ENCODE assay signal across 1 cellular context in genomic region chr18:70205421-70206397, GRCh38.
TF ChIP-seq lines count a peak whose summit lies in the region.

Gene RTTN (minus strand): TSS chr18:70205687. CDS start chr18:70205658, 29 bp downstream.

TF ChIP-seq in HepG2, 621 proteins besides CTCF, POLR2A, EP300 and RAD21 (continued from another document and continues in another):
- TF ChIP-seq SCMH1 (CRISPR knock-in tag; IDR thresholded peaks at IDR 0.05; ENCODE audit: borderline replicate concordance) (no peak), PHF21A (CRISPR knock-in tag; IDR thresholded peaks at IDR 0.05) (peak; percentile 93), HMGXB3 (CRISPR knock-in tag; IDR thresholded peaks at IDR 0.05; ENCODE audit: borderline replicate concordance) (peak; percentile 65; the same call in 1 of the 2 replicates), SP4 (CRISPR knock-in tag; IDR thresholded peaks at IDR 0.05) (peak; percentile 87), LCORL (IDR thresholded peaks at IDR 0.05) (peak; percentile 59), LCORL (CRISPR knock-in tag; IDR thresholded peaks at IDR 0.05) (peak; percentile 71; the same call in 1 of the 2 replicates), MIER3 (CRISPR knock-in tag; IDR thresholded peaks at IDR 0.05; ENCODE audit: borderline replicate concordance) (peak; percentile 88; the same call in 1 of the 2 replicates), ZNF768 (CRISPR knock-in tag; IDR thresholded peaks at IDR 0.05) (peak; percentile 81), MXD1 (CRISPR knock-in tag; IDR thresholded peaks at IDR 0.05) (peak; percentile 78), GATAD1 (CRISPR knock-in tag; IDR thresholded peaks at IDR 0.05) (peak; percentile 99), KLF6 (CRISPR knock-in tag; IDR thresholded peaks at IDR 0.05) (peak; percentile 70; the same call in 1 of the 2 replicates), KDM1A (CRISPR knock-in tag; IDR thresholded peaks at IDR 0.05) (no peak), TBP (CRISPR knock-in tag; IDR thresholded peaks at IDR 0.05) (no peak; the same call in 1 of the 2 replicates), ZNF572 (CRISPR knock-in tag; IDR thresholded peaks at IDR 0.05) (no peak), ZBTB34 (CRISPR knock-in tag; IDR thresholded peaks at IDR 0.05) (peak; percentile 76), POLR2AphosphoS2 (IDR thresholded peaks at IDR 0.05; ENCODE audit: low read depth, low read length) (no peak), ZMAT5 (CRISPR knock-in tag; IDR thresholded peaks at IDR 0.05; ENCODE audit: borderline replicate concordance, low read depth) (no peak), ARNTL (CRISPR knock-in tag; IDR thresholded peaks at IDR 0.05) (peak; percentile 59; the same call in 1 of the 2 replicates), FOXA3 (CRISPR knock-in tag; IDR thresholded peaks at IDR 0.05) (peak; percentile 68), TEAD3 (CRISPR knock-in tag; optimal IDR thresholded peaks at IDR 0.05; ENCODE audit: borderline replicate concordance) (peak; percentile 80), ZKSCAN1 (IDR thresholded peaks at IDR 0.05; ENCODE audit: low read length) (no peak), NFRKB (IDR thresholded peaks at IDR 0.05) (no peak), ZBTB46 (CRISPR knock-in tag; IDR thresholded peaks at IDR 0.05; ENCODE audit: borderline replicate concordance) (no peak), ELF1 (CRISPR knock-in tag; IDR thresholded peaks at IDR 0.05) (peak; percentile 86), GATA4 (IDR thresholded peaks at IDR 0.05; ENCODE audit: borderline replicate concordance, low read depth) (no peak; the same call in 1 of the 2 replicates), ZNF180 (CRISPR knock-in tag; IDR thresholded peaks at IDR 0.05; ENCODE audit: borderline replicate concordance, low read depth) (no peak), ZNF773 (CRISPR knock-in tag; IDR thresholded peaks at IDR 0.05; ENCODE audit: borderline replicate concordance) (peak; percentile 64; the same call in 1 of the 2 replicates), U2AF1 (optimal IDR thresholded peaks at IDR 0.05; ENCODE audit: low read depth, low read length) (no peak), ASH2L (IDR thresholded peaks at IDR 0.05; ENCODE audit: insufficient read length, low read depth, low read length) (peak; percentile 99), ZNF660 (CRISPR knock-in tag; IDR thresholded peaks at IDR 0.05; ENCODE audit: borderline replicate concordance, low read depth) (no peak), TAF1 (CRISPR knock-in tag; IDR thresholded peaks at IDR 0.05) (peak; percentile 73; the same call in 1 of the 2 replicates), BRCA1 (CRISPR knock-in tag; IDR thresholded peaks at IDR 0.05) (peak; percentile 63), KLF13 (CRISPR knock-in tag; IDR thresholded peaks at IDR 0.05) (no peak), SUZ12 (IDR thresholded peaks at IDR 0.05; ENCODE audit: low read depth, low read length) (peak; percentile 42; the same call in 1 of the 2 replicates), HINFP (CRISPR knock-in tag; IDR thresholded peaks at IDR 0.05; ENCODE audit: low read depth) (peak; percentile 82), HNF4G (IDR thresholded peaks at IDR 0.05; ENCODE audit: borderline replicate concordance, low read depth, low read length) (peak; percentile 18; the same call in 1 of the 2 replicates), HNF4G (CRISPR knock-in tag; IDR thresholded peaks at IDR 0.05; ENCODE audit: borderline replicate concordance, low read depth) (no peak), POGK (CRISPR knock-in tag; conservative IDR thresholded peaks at IDR 0.05) (peak; percentile 75), FOXA1 (IDR thresholded peaks at IDR 0.05) (no peak), FOXA1 (CRISPR knock-in tag; IDR thresholded peaks at IDR 0.05) (no peak), KLF15 (CRISPR knock-in tag; IDR thresholded peaks at IDR 0.05; ENCODE audit: borderline replicate concordance) (peak; percentile 41; the same call in 1 of the 2 replicates), CEBPZ (IDR thresholded peaks at IDR 0.05; ENCODE audit: low read length) (no peak)
